In the genomic region with DNA sequence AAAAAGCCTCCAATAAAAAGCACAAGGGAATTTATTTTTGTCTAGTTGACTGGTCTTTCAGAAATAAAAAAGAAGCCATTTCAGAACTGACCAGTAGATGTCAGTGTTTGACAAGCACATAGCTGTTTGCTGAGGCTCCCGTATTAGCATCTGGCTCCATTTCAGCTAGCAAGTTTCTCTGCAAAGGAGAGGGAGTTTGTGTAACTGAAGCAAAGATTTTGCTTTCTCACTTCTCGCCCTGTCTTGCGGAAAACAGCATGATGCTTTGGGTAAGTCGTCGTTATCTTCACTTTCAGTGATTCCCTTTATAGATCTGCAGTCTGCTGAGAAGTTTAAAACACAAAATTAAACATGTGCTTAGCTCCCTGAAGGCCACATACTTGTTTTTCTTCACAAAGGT, we compare ENCODE assay signal across 8 cellular contexts.
A peak's percentile ranks its signal among the peaks of the same experiment; 100 is the strongest.
DNase-seq lines count a peak whose midpoint lies in the region; ATAC-seq and TF ChIP-seq lines count a peak whose summit lies in the region.

No MANE protein-coding gene starts in this region.

- H3K27ac ChIP-seq in Peyer's patch (no peak overlapping the region), body of pancreas (no peak overlapping the region), thyroid gland (no peak overlapping the region)

- DNase-seq in activated T-cell treated with anti-CD3 and anti-CD28 coated beads for 4 hours = peak; percentile 3
- DNase-seq in activated T-cell treated with anti-CD3 and anti-CD28 coated beads, Interleukin-2, amount 50 U/mL, for 1 hour = no peak
- DNase-seq in LHCN-M2 (ENCODE audit: low read depth) = peak; percentile 53
- peak in 1 of 3 donors; percentile 49 for DNase-seq in Peyer's patch
- DNase-seq in body of pancreas = peak; percentile 29 to 69 (median 50)
- peak; percentile 82 for DNase-seq in iris pigment epithelial cell (ENCODE audit: low read depth)
- DNase-seq in thyroid gland = peak; percentile 9 to 10

- H3K4me1 ChIP-seq in Peyer's patch = no peaks in the 10 kb centered on the region
- H3K4me1 ChIP-seq in body of pancreas = peaks cover 16% of the 10 kb centered on the region
- H3K4me1 ChIP-seq in thyroid gland = no peaks in the 10 kb centered on the region

- WGBS in body of pancreas, 2 donors = 0 to 1% methylated on average over 5 of the region's 5 CpGs
- 0 to 1% methylated on average over 5 of the region's 5 CpGs for WGBS in thyroid gland, 2 donors

- H3K36me3 ChIP-seq in Peyer's patch = no peaks in the 10 kb centered on the region
- H3K36me3 ChIP-seq in body of pancreas (replicated peaks in 1 of 2; ENCODE audit: insufficient read depth in 1 of 2, low read depth in 2 of 2) = no peaks in the 10 kb centered on the region
- H3K36me3 ChIP-seq in thyroid gland = no peaks in the 10 kb centered on the region

- H3K27me3 ChIP-seq in Peyer's patch (no peaks in the 10 kb centered on the region), body of pancreas (no peaks in the 10 kb centered on the region), thyroid gland (no peaks in the 10 kb centered on the region)

- TF ChIP-seq CTCF in Peyer's patch (IDR thresholded peaks at IDR 0.05) = peak; percentile 54 to 77 (median 64)
- TF ChIP-seq CTCF in body of pancreas (IDR thresholded peaks at IDR 0.05) = peak; percentile 48 to 92 (median 73)
- peak; percentile 9 to 74 (median 54) for TF ChIP-seq CTCF in thyroid gland (IDR thresholded peaks at IDR 0.05)

- TF ChIP-seq POLR2A in Peyer's patch (IDR thresholded peaks at IDR 0.05) (no peak), body of pancreas (IDR thresholded peaks at IDR 0.05) (no peak), thyroid gland (IDR thresholded peaks at IDR 0.05) (no peak)

- H3K4me3 ChIP-seq in Peyer's patch = no peak overlapping the region
- H3K4me3 ChIP-seq in body of pancreas = no peak overlapping the region
- no peak overlapping the region for H3K4me3 ChIP-seq in thyroid gland (replicated peaks in 1 of 3)

- intact Hi-C loops in body of pancreas (cut with DNase I) = no loop called here
- intact Hi-C loops in thyroid gland (cut with DNase I) = no loop called here

- peak; percentile 65 for ATAC-seq in GM21576 (IDR thresholded peaks at IDR 0.05; ENCODE audit: unreplicated experiment)
- peak; percentile 79 for ATAC-seq in body of pancreas

- H3K9me3 ChIP-seq in Peyer's patch = no peaks in the 10 kb centered on the region
- no peaks in the 10 kb centered on the region for H3K9me3 ChIP-seq in body of pancreas
- H3K9me3 ChIP-seq in thyroid gland = no peaks in the 10 kb centered on the region
